ENCODE assay signal across 10 cellular contexts in genomic region chr1:200780545-200781444, GRCh38. TPM values are rescaled to one million over a fixed set of nuclear protein-coding genes. Genes with fewer than 3 reads are reported as not detected.
DNase-seq lines count a peak whose midpoint lies in the region; TF ChIP-seq lines count a peak whose summit lies in the region.
"Had no signal": no experiment of that assay in that cellular context is flagged by ENCODE, and none has a peak within 500 bp of the region (broad histone marks: within the 10 kb centered on the region; RNA-seq: fewer than 3 reads in every experiment).

No MANE protein-coding gene starts in this region.

- TF ChIP-seq CTCF in HFF-Myc (IDR thresholded peaks at IDR 0.05; ENCODE audit: low read depth, low read length, missing control alignments) (no peak), brain (conservative IDR thresholded peaks at IDR 0.05) (no peak), nephron (IDR thresholded peaks at IDR 0.05; ENCODE audit: unreplicated experiment in 3 of 3) (no peak)

- in situ Hi-C loops in G401 (cut with HindIII; ENCODE audit: low sequenced_read_pairs) = no loop called here

- DNase-seq in EH (ENCODE audit: low read depth) = peak; percentile 65
- no peak for DNase-seq in HFF-Myc (ENCODE audit: extremely low read depth, low read depth)
- no peak for DNase-seq in G401 (ENCODE audit: low spot score)
- no peak for DNase-seq in cerebellum (ENCODE audit: low spot score)
- DNase-seq in activated T-cell treated with anti-CD3 and anti-CD28 coated beads, Interleukin-2, amount 50 U/mL, for 24 hours = no peak
- no peak for DNase-seq in stimulated activated CD4-positive, alpha-beta T cell treated with anti-CD3 and anti-CD28 coated beads, Interleukin-4, amount 100 ng/mL, for 4 hours
- DNase-seq: activated CD4-positive, CD25-positive, alpha-beta regulatory T cell; foreskin melanocyte had no signal

- H3K27ac Mint-ChIP-seq in brain = peak overlapping the region in 4 of 5 experiments; percentile 44 to 75 (median 70)
- peak overlapping the region; percentile 64 to 80 (median 72) for H3K27ac Mint-ChIP-seq in nephron
- no peak overlapping the region for H3K27ac Mint-ChIP-seq in activated T-cell treated with anti-CD3 and anti-CD28 coated beads, Interleukin-2, amount 50 U/mL, for 24 hours

- no peaks in the 10 kb centered on the region for H3K27me3 Mint-ChIP-seq in brain
- no peaks in the 10 kb centered on the region for H3K27me3 Mint-ChIP-seq in nephron (ENCODE audit: low read depth)
- no peaks in the 10 kb centered on the region for H3K27me3 Mint-ChIP-seq in activated T-cell treated with anti-CD3 and anti-CD28 coated beads, Interleukin-2, amount 50 U/mL, for 24 hours

- peaks cover 47% of the 10 kb centered on the region for H3K4me1 Mint-ChIP-seq in brain
- H3K4me1 Mint-ChIP-seq in nephron = peaks cover 27% of the 10 kb centered on the region
- H3K4me1 Mint-ChIP-seq in activated T-cell treated with anti-CD3 and anti-CD28 coated beads, Interleukin-2, amount 50 U/mL, for 24 hours (ENCODE audit: low read depth) = no peaks in the 10 kb centered on the region

- peaks cover 87% of the 10 kb centered on the region for H3K36me3 Mint-ChIP-seq in brain
- H3K36me3 Mint-ChIP-seq in nephron (ENCODE audit: low read depth) = peaks cover 65% of the 10 kb centered on the region
- peaks cover 15% of the 10 kb centered on the region for H3K36me3 Mint-ChIP-seq in activated T-cell treated with anti-CD3 and anti-CD28 coated beads, Interleukin-2, amount 50 U/mL, for 24 hours (ENCODE audit: low read depth)

- H3K4me3 Mint-ChIP-seq in brain (peak overlapping the region in 4 of 5 experiments; percentile 34 to 73 (median 50)), nephron (peak overlapping the region in 2 of 3 experiments; percentile 39 to 40)
- no peak overlapping the region for H3K4me3 Mint-ChIP-seq in activated T-cell treated with anti-CD3 and anti-CD28 coated beads, Interleukin-2, amount 50 U/mL, for 24 hours

- 0 out of 2 replicates have a peak overlapping the region, but pooled peaks have one; percentile 10 for H3K4me3 ChIP-seq in HFF-Myc (replicated peaks; ENCODE audit: low read depth, low read length)

- H3K9me3 Mint-ChIP-seq in brain (peaks cover 18 to 32% (median 21%) of the 10 kb centered on the region in 5 experiments), nephron (peaks cover 13% of the 10 kb centered on the region)
- peaks cover 2% of the 10 kb centered on the region for H3K9me3 Mint-ChIP-seq in activated T-cell treated with anti-CD3 and anti-CD28 coated beads, Interleukin-2, amount 50 U/mL, for 24 hours

RNA-seq across cellular contexts. Expression of gene CAMSAP2, which starts 42.1 kb away (rescaled TPM):
- polyA plus RNA-seq in brain (ENCODE audit: insufficient read depth, low read depth, low replicate concordance) = 10.7 TPM
- total RNA-seq in G401 (2014; rRNA removed; shearing (Covaris generic)) = 11.5 and 14.2 TPM in 2 replicates
- total RNA-seq in cerebellum = 105 TPM
